1 cellular context compared by ENCODE assay signal in the genomic region with DNA sequence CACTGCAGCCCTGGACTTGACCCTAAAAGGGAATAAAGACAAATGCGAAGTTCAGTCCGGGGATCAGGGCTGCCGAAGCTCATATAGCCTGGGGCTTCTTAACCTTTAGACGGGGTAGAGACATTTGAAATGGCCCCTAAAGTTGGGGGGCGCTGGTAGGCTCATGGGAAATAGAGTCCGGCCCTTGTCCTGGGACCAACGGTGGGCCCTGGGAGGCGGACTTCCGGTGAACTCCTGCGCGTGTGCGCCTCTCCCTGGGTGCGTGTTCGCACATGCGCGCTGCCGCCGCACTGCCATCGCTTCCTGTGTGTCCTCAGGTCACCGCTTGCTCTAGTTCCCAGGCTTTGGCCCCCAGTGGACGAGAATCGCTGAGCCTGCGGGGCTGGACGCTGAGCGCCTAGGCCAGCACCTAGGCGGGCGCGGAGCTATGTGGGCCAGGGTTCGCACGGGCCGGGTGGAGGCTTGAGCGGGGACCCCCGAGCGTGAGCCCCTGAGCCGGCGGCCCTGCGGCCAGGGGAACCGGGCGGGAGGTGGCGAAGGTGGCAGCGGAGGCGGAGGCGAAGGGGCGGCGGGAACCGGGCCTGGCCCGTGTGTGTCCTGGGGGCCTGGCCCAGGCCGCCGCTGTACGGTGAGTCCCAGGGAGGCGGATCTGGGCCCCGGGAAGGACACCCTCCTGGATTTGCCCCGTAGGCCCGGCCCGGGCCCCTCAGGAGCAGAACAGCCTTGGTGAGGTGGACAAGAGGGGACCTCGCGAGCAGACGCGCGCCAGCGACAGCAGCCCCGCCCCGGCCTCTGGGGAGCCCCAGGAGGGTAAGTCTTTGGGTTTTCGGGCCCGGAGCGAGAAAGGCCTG.
TF ChIP-seq lines count a peak whose summit lies in the region.

No MANE protein-coding gene starts in this region.

TF ChIP-seq in HepG2, 621 proteins besides CTCF, POLR2A, EP300 and RAD21 (continued from another document and continues in another):
- TF ChIP-seq, protein P1, sequence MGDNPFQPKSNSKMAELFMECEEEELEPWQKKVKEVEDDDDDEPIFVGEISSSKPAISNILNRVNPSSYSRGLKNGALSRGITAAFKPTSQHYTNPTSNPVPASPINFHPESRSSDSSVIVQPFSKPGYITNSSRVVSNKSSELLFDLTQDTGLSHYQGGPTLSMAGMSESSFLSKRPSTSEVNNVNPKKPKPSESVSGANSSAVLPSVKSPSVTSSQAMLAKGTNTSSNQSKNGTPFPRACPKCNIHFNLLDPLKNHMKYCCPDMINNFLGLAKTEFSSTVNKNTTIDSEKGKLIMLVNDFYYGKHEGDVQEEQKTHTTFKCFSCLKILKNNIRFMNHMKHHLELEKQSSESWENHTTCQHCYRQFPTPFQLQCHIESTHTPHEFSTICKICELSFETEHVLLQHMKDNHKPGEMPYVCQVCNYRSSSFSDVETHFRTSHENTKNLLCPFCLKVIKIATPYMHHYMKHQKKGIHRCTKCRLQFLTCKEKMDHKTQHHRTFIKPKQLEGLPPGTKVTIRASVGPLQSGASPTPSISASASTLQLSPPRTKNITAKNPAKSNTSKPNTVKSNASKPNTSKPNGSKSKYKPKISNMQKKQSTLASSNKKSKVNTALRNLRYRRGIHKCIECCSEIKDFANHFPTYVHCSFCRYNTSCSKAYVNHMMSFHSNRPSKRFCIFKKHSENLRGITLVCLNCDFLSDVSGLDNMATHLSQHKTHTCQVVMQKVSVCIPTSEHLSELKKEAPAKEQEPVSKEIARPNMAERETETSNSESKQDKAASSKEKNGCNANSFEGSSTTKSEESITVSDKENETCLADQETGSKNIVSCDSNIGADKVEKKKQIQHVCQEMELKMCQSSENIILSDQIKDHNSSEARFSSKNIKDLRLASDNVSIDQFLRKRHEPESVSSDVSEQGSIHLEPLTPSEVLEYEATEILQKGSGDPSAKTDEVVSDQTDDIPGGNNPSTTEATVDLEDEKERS (CRISPR knock-in tag; IDR thresholded peaks at IDR 0.05), result no peak
- TF ChIP-seq, protein P2, sequence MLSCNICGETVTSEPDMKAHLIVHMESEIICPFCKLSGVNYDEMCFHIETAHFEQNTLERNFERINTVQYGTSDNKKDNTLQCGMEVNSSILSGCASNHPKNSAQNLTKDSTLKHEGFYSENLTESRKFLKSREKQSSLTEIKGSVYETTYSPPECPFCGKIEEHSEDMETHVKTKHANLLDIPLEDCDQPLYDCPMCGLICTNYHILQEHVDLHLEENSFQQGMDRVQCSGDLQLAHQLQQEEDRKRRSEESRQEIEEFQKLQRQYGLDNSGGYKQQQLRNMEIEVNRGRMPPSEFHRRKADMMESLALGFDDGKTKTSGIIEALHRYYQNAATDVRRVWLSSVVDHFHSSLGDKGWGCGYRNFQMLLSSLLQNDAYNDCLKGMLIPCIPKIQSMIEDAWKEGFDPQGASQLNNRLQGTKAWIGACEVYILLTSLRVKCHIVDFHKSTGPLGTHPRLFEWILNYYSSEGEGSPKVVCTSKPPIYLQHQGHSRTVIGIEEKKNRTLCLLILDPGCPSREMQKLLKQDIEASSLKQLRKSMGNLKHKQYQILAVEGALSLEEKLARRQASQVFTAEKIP (CRISPR knock-in tag; IDR thresholded peaks at IDR 0.05; ENCODE audit: borderline replicate concordance), result no peak
- peak; percentile 99 for TF ChIP-seq ZFX (CRISPR knock-in tag; IDR thresholded peaks at IDR 0.05; ENCODE audit: low read depth)
- TF ChIP-seq ETV6 (CRISPR knock-in tag; conservative IDR thresholded peaks at IDR 0.05), result peak; percentile 79; the same call in 1 of the 2 replicates
- TF ChIP-seq ARNTL (CRISPR knock-in tag; IDR thresholded peaks at IDR 0.05), result no peak; the same call in 1 of the 2 replicates
- TF ChIP-seq HCFC1 (IDR thresholded peaks at IDR 0.05; ENCODE audit: low read depth, low read length), result no peak; the same call in 1 of the 2 replicates
- TF ChIP-seq ZNF282 (IDR thresholded peaks at IDR 0.05; ENCODE audit: partially characterized antibody), result no peak
- TF ChIP-seq ZNF510 (CRISPR knock-in tag; IDR thresholded peaks at IDR 0.05; ENCODE audit: low read depth), result 0 out of 2 replicates have a peak, but pooled peaks have one; percentile 27
- TF ChIP-seq SNRNP70 (IDR thresholded peaks at IDR 0.05; ENCODE audit: low read depth, low read length), result no peak
- no peak for TF ChIP-seq NFE2 (CRISPR knock-in tag; IDR thresholded peaks at IDR 0.05)
- TF ChIP-seq ZNF674 (CRISPR knock-in tag; IDR thresholded peaks at IDR 0.05; ENCODE audit: low read depth), result no peak
- TF ChIP-seq, protein P3, sequence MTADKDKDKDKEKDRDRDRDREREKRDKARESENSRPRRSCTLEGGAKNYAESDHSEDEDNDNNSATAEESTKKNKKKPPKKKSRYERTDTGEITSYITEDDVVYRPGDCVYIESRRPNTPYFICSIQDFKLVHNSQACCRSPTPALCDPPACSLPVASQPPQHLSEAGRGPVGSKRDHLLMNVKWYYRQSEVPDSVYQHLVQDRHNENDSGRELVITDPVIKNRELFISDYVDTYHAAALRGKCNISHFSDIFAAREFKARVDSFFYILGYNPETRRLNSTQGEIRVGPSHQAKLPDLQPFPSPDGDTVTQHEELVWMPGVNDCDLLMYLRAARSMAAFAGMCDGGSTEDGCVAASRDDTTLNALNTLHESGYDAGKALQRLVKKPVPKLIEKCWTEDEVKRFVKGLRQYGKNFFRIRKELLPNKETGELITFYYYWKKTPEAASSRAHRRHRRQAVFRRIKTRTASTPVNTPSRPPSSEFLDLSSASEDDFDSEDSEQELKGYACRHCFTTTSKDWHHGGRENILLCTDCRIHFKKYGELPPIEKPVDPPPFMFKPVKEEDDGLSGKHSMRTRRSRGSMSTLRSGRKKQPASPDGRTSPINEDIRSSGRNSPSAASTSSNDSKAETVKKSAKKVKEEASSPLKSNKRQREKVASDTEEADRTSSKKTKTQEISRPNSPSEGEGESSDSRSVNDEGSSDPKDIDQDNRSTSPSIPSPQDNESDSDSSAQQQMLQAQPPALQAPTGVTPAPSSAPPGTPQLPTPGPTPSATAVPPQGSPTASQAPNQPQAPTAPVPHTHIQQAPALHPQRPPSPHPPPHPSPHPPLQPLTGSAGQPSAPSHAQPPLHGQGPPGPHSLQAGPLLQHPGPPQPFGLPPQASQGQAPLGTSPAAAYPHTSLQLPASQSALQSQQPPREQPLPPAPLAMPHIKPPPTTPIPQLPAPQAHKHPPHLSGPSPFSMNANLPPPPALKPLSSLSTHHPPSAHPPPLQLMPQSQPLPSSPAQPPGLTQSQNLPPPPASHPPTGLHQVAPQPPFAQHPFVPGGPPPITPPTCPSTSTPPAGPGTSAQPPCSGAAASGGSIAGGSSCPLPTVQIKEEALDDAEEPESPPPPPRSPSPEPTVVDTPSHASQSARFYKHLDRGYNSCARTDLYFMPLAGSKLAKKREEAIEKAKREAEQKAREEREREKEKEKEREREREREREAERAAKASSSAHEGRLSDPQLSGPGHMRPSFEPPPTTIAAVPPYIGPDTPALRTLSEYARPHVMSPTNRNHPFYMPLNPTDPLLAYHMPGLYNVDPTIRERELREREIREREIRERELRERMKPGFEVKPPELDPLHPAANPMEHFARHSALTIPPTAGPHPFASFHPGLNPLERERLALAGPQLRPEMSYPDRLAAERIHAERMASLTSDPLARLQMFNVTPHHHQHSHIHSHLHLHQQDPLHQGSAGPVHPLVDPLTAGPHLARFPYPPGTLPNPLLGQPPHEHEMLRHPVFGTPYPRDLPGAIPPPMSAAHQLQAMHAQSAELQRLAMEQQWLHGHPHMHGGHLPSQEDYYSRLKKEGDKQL (CRISPR knock-in tag; IDR thresholded peaks at IDR 0.05; ENCODE audit: low read depth), result no peak
- TF ChIP-seq ZNF83 (CRISPR knock-in tag; IDR thresholded peaks at IDR 0.05; ENCODE audit: borderline replicate concordance), result peak; percentile 86; the same call in 1 of the 2 replicates
- TF ChIP-seq SMC3 (IDR thresholded peaks at IDR 0.05; ENCODE audit: low read length), result no peak
- TF ChIP-seq, protein P4, sequence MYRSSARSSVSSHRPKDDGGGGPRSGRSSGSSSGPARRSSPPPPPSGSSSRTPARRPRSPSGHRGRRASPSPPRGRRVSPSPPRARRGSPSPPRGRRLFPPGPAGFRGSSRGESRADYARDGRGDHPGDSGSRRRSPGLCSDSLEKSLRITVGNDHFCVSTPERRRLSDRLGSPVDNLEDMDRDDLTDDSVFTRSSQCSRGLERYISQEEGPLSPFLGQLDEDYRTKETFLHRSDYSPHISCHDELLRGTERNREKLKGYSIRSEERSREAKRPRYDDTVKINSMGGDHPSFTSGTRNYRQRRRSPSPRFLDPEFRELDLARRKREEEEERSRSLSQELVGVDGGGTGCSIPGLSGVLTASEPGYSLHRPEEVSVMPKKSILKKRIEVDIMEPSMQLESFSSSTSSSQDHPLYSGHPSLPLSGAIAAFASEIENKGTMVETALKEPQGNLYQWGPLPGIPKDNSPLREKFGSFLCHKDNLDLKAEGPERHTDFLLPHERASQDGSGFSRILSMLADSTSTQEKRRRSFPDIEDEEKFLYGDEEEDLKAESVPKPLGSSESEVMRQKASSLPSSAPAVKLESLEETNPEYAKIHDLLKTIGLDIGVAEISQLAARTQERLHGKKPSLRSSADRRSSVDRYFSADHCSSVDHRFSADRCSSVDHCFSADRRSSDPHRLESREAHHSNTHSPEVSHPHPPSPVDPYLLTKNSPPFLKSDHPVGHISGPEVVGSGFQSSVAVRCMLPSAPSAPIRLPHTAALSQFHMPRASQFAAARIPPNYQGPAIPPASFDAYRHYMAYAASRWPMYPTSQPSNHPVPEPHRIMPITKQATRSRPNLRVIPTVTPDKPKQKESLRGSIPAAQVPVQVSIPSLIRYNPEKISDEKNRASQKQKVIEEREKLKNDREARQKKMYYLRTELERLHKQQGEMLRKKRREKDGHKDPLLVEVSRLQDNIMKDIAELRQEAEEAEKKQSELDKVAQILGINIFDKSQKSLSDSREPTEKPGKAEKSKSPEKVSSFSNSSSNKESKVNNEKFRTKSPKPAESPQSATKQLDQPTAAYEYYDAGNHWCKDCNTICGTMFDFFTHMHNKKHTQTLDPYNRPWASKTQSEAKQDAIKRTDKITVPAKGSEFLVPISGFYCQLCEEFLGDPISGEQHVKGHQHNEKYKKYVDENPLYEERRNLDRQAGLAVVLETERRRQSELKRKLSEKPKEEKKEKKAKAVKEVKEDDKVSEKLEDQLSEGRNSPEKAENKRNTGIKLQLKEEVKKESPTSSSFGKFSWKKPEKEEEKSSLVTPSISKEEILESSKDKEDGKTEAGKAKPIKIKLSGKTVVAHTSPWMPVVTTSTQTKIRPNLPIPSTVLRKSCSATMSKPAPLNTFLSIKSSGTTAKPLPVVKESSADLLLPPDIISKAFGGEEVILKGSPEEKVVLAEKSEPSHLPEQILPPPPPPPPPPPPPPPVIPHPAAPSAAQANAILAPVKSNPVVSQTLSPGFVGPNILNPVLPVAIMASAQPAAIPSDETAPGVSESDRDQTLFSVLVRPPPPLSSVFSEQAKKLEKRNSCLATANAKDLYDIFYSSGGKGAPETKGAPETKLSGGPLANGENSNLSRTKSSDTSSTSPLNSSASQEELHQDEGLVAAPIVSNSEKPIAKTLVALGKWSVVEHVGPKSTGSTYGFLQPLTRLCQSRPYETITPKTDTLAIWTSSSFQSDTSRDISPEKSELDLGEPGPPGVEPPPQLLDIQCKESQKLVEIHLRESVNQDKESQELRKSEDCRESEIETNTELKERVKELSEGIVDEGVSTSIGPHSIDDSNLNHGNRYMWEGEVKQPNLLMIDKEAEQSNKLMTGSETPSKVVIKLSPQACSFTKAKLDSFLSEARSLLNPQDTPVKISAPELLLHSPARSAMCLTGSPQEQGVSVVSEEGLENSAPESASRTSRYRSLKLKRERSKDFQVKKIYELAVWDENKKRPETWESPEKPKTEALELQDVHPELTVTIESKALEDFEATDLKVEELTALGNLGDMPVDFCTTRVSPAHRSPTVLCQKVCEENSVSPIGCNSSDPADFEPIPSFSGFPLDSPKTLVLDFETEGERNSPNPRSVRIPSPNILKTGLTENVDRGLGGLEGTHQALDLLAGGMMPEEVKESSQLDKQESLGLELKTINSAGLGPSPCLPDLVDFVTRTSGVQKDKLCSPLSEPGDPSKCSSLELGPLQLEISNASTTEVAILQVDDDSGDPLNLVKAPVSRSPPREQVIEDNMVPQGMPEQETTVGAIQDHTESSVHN (CRISPR knock-in tag; IDR thresholded peaks at IDR 0.05), result no peak
- TF ChIP-seq FOXO1 (CRISPR knock-in tag; IDR thresholded peaks at IDR 0.05), result peak; percentile 32; the same call in 1 of the 2 replicates
- TF ChIP-seq CBX1 (IDR thresholded peaks at IDR 0.05; ENCODE audit: low read depth), result peak; percentile 52
- 0 out of 2 replicates have a peak, but pooled peaks have one; percentile 63 for TF ChIP-seq IRX3 (CRISPR knock-in tag; IDR thresholded peaks at IDR 0.05; ENCODE audit: borderline replicate concordance, low read depth)
- no peak for TF ChIP-seq WIZ (CRISPR knock-in tag; IDR thresholded peaks at IDR 0.05)
- TF ChIP-seq CBX5 (CRISPR knock-in tag; IDR thresholded peaks at IDR 0.05; ENCODE audit: borderline replicate concordance), result peak; percentile 72
- peak; percentile 91 for TF ChIP-seq ZNF235 (CRISPR knock-in tag; IDR thresholded peaks at IDR 0.05; ENCODE audit: borderline replicate concordance)
- no peak for TF ChIP-seq ONECUT2 (CRISPR knock-in tag; IDR thresholded peaks at IDR 0.05)
- TF ChIP-seq ZBTB42 (CRISPR knock-in tag; IDR thresholded peaks at IDR 0.05), result no peak
- TF ChIP-seq KLF11 (CRISPR knock-in tag; IDR thresholded peaks at IDR 0.05), result no peak
- no peak for TF ChIP-seq NPAS2 (CRISPR knock-in tag; IDR thresholded peaks at IDR 0.05; ENCODE audit: borderline replicate concordance)
- TF ChIP-seq KDM5B (CRISPR knock-in tag; IDR thresholded peaks at IDR 0.05; ENCODE audit: borderline replicate concordance), result peak; percentile 96
- TF ChIP-seq YEATS2 (CRISPR knock-in tag; IDR thresholded peaks at IDR 0.05; ENCODE audit: borderline replicate concordance), result peak; percentile 84
- TF ChIP-seq, protein P5, sequence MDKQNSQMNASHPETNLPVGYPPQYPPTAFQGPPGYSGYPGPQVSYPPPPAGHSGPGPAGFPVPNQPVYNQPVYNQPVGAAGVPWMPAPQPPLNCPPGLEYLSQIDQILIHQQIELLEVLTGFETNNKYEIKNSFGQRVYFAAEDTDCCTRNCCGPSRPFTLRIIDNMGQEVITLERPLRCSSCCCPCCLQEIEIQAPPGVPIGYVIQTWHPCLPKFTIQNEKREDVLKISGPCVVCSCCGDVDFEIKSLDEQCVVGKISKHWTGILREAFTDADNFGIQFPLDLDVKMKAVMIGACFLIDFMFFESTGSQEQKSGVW (CRISPR knock-in tag; IDR thresholded peaks at IDR 0.05; ENCODE audit: borderline replicate concordance), result no peak
- 0 out of 2 replicates have a peak, but pooled peaks have one; percentile 21 for TF ChIP-seq ZNF264 (CRISPR knock-in tag; IDR thresholded peaks at IDR 0.05)
- peak; percentile 76; the same call in 1 of the 2 replicates for TF ChIP-seq ZNF136 (CRISPR knock-in tag; IDR thresholded peaks at IDR 0.05; ENCODE audit: low read depth)
- TF ChIP-seq, protein P6, sequence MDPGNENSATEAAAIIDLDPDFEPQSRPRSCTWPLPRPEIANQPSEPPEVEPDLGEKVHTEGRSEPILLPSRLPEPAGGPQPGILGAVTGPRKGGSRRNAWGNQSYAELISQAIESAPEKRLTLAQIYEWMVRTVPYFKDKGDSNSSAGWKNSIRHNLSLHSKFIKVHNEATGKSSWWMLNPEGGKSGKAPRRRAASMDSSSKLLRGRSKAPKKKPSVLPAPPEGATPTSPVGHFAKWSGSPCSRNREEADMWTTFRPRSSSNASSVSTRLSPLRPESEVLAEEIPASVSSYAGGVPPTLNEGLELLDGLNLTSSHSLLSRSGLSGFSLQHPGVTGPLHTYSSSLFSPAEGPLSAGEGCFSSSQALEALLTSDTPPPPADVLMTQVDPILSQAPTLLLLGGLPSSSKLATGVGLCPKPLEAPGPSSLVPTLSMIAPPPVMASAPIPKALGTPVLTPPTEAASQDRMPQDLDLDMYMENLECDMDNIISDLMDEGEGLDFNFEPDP (CRISPR knock-in tag; conservative IDR thresholded peaks at IDR 0.05), result no peak
- no peak for TF ChIP-seq TBP (CRISPR knock-in tag; IDR thresholded peaks at IDR 0.05)
- TF ChIP-seq THAP11 (CRISPR knock-in tag; IDR thresholded peaks at IDR 0.05), result peak; percentile 91
- TF ChIP-seq ZNF232 (CRISPR knock-in tag; IDR thresholded peaks at IDR 0.05; ENCODE audit: borderline replicate concordance), result peak; percentile 85
- peak; percentile 43; the same call in 1 of the 2 replicates for TF ChIP-seq ZNF777 (CRISPR knock-in tag; IDR thresholded peaks at IDR 0.05)
- TF ChIP-seq PITX1 (CRISPR knock-in tag; IDR thresholded peaks at IDR 0.05), result no peak
